Comparison of ENCODE assay signal across 18 cellular contexts in the genomic region with DNA sequence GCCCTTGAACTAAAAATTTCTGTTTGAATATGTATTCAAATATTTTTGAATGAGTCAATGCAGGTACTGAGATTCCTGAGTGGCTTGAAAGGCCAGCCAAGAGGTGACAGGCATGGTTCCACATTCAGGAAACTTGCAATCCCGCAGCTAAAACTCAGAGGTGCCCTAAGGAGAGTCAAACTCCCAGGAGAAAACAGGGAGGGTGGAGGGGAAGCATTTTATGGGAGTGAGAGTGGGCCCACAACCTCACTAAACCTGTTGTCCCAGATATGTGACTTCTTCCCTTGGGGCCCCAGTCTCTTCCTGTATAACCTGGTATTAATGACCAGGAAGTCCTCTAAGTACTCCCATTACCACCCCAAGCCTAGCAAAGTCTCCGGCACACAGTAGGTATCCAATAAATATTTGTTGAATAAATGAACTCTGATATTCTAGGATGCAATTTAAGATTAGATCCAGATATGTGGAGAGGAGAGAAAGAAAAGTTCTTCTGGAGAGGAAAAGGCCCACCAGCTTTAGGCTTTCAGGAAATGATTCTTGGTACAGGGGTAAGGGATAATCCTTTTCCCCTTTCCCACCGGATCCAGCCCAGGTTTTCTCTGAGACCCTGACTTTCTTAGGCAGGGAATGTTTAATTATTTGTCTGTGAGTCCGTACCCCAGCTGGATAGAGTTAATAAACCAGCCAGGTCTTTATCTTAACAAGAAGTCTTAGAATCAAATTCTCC.
DNase-seq lines count a peak whose midpoint lies in the region; ATAC-seq and TF ChIP-seq lines count a peak whose summit lies in the region.
"Had no signal": no experiment of that assay in that cellular context is flagged by ENCODE, and none has a peak within 500 bp of the region (broad histone marks: within the 10 kb centered on the region; RNA-seq: fewer than 3 reads in every experiment).

No MANE protein-coding gene starts in this region.

- H3K79me2 ChIP-seq in HCT116 (ENCODE audit: insufficient read depth, low read length), result no peaks in the 10 kb centered on the region

- BruUV-seq in A673 (replicated peaks; lab: Mats Ljungman, UMichigan) (no TSS peak), HCT116 (replicated peaks; lab: Mats Ljungman, UMichigan) (no TSS peak)

- H3K4me1 Mint-ChIP-seq in CD8-positive, alpha-beta T cell (ENCODE audit: low read depth), result no peaks in the 10 kb centered on the region
- no peaks in the 10 kb centered on the region for H3K4me1 Mint-ChIP-seq in CD8-positive, alpha-beta memory T cell
- H3K4me1 Mint-ChIP-seq: activated naive CD8-positive, alpha-beta T cell treated with anti-CD3 and anti-CD28 coated beads, Interleukin-2, amount 10 ng/mL, durations not matched to agents 7 days and 5 days had no signal

- intact Hi-C loops in A673 (cut with micrococcal nuclease; ENCODE audit: unreplicated experiment), result no loop called here
- intact Hi-C loops in HCT116 (cut with micrococcal nuclease), result no loop called here
- intact Hi-C loops in CD8-positive, alpha-beta T cell (cut with DNase I, micrococcal nuclease), result no loop called here

- H3K9me3 ChIP-seq in A673 (ENCODE audit: low read depth, low read length, poor library complexity, severe bottlenecking) (no peaks in the 10 kb centered on the region), HCT116 (ENCODE audit: control insufficient read depth in 1 of 2, insufficient read depth in 1 of 2, low read depth in 1 of 2, low read length in 2 of 2) (no peaks in the 10 kb centered on the region)
- H3K9me3 ChIP-seq in CD8-positive, alpha-beta T cell (ENCODE audit: low read length), result no peaks in the 10 kb centered on the region
- no peaks in the 10 kb centered on the region for H3K9me3 ChIP-seq in CD8-positive, alpha-beta memory T cell (ENCODE audit: low read length)
- H3K9me3 ChIP-seq: mucosa of descending colon, thyroid gland had no signal

- no peaks in the 10 kb centered on the region for H3K27me3 Mint-ChIP-seq in CD8-positive, alpha-beta T cell (ENCODE audit: low read depth)
- H3K27me3 Mint-ChIP-seq in CD8-positive, alpha-beta memory T cell, result peaks cover 0 to 1% of the 10 kb centered on the region in 2 donors
- H3K27me3 Mint-ChIP-seq: activated naive CD8-positive, alpha-beta T cell treated with anti-CD3 and anti-CD28 coated beads, Interleukin-2, amount 10 ng/mL, durations not matched to agents 7 days and 5 days had no signal

- CTCF ChIA-PET in A673 (lab: Charles Lee), result no interaction called here
- CTCF ChIA-PET in HCT116 (lab: Charles Lee), result no interaction called here
- CTCF ChIA-PET in CD8-positive, alpha-beta T cell (lab: Charles Lee), result interaction anchor here (0.6 kb wide), 1 partner anchor 43 kb away, joined by 3 read pairs; no protein-coding TSS in a partner anchor
- CTCF ChIA-PET in CD8-positive, alpha-beta memory T cell (lab: Charles Lee), result no interaction called here

- no peak overlapping the region for H3K9ac ChIP-seq in HCT116 (ENCODE audit: low read length)

- H3K4me3 Mint-ChIP-seq in CD8-positive, alpha-beta T cell, result no peak overlapping the region
- no peak overlapping the region for H3K4me3 Mint-ChIP-seq in CD8-positive, alpha-beta memory T cell
- H3K4me3 Mint-ChIP-seq: activated naive CD8-positive, alpha-beta T cell treated with anti-CD3 and anti-CD28 coated beads, Interleukin-2, amount 10 ng/mL, durations not matched to agents 7 days and 5 days had no signal

- H2AFZ ChIP-seq in HCT116 (ENCODE audit: low read depth, low read length, poor library complexity, severe bottlenecking), result peak overlapping the region; percentile 71

- peak; percentile 49; the same call in 1 of the 2 replicates for ATAC-seq in HCT116
- ATAC-seq in HG02970 (IDR thresholded peaks at IDR 0.05; ENCODE audit: low FRiP score, unreplicated experiment), result no peak
- no peak for ATAC-seq in HG03342 (IDR thresholded peaks at IDR 0.05; ENCODE audit: unreplicated experiment)
- no peak for ATAC-seq in CD8-positive, alpha-beta T cell
- ATAC-seq: mucosa of descending colon had no signal

- H3K27ac ChIP-seq in A673 (ENCODE audit: low read depth, low read length, poor library complexity, severe bottlenecking) (no peak overlapping the region), HCT116 (ENCODE audit: low read depth, low read length) (no peak overlapping the region)
- no peak overlapping the region for H3K27ac ChIP-seq in CD8-positive, alpha-beta T cell (ENCODE audit: low read depth, low read length)
- H3K27ac ChIP-seq in CD8-positive, alpha-beta memory T cell (ENCODE audit: low read depth, low read length), result no peak overlapping the region
- H3K27ac ChIP-seq: coronary artery, thyroid gland had no signal

- no peak overlapping the region for H3K27ac Mint-ChIP-seq in CD8-positive, alpha-beta T cell
- no peak overlapping the region for H3K27ac Mint-ChIP-seq in CD8-positive, alpha-beta memory T cell
- H3K27ac Mint-ChIP-seq: activated naive CD8-positive, alpha-beta T cell treated with anti-CD3 and anti-CD28 coated beads, Interleukin-2, amount 10 ng/mL, durations not matched to agents 7 days and 5 days had no signal

- RAD21 ChIA-PET in HCT116 (lab: Charles Lee; ENCODE audit: low non-redundant PET in 1 of 2, low total read pairs in 2 of 2, uncharacterized antibody in 2 of 2, unreplicated experiment in 2 of 2), result interaction anchor here in 1 of 2 experiments (0.6 kb wide), 1 partner anchor 237 kb away, joined by 3 read pairs; no protein-coding TSS in a partner anchor

- no peak for TF ChIP-seq POLR2A in HCT116 (IDR thresholded peaks at IDR 0.05; ENCODE audit: borderline replicate concordance, extremely low read depth, insufficient read depth, insufficient read length)

- H3K27me3 ChIP-seq in A673 (replicated peaks; ENCODE audit: insufficient read depth, low read depth, low read length, poor library complexity) (no peaks in the 10 kb centered on the region), HCT116 (ENCODE audit: insufficient read depth, low read length) (no peaks in the 10 kb centered on the region)
- no peaks in the 10 kb centered on the region for H3K27me3 ChIP-seq in CD8-positive, alpha-beta T cell (ENCODE audit: insufficient read depth, low read length)
- H3K27me3 ChIP-seq in CD8-positive, alpha-beta memory T cell (ENCODE audit: insufficient read depth, low read length, poor library complexity, severe bottlenecking), result no peaks in the 10 kb centered on the region
- H3K27me3 ChIP-seq: thyroid gland had no signal

- H3K4me3 ChIP-seq in A673 (ENCODE audit: low read depth, low read length, poor library complexity, severe bottlenecking) (no peak overlapping the region), HCT116 (replicated peaks in 1 of 2; ENCODE audit: low read depth in 1 of 2, low read length in 2 of 2) (no peak overlapping the region)
- H3K4me3 ChIP-seq in CD8-positive, alpha-beta T cell (ENCODE audit: low read depth, low read length), result no peak overlapping the region
- H3K4me3 ChIP-seq in CD8-positive, alpha-beta memory T cell (ENCODE audit: low read length), result no peak overlapping the region
- H3K4me3 ChIP-seq: coronary artery, mucosa of descending colon, thyroid gland had no signal

- TF ChIP-seq RAD21 in HCT116 (IDR thresholded peaks at IDR 0.05; ENCODE audit: low read depth), result no peak

- no peaks in the 10 kb centered on the region for H3K9me3 Mint-ChIP-seq in CD8-positive, alpha-beta T cell
- peaks cover 0 to 4% (median 0%) of the 10 kb centered on the region in 5 donors for H3K9me3 Mint-ChIP-seq in CD8-positive, alpha-beta memory T cell

- no peaks in the 10 kb centered on the region for H3K36me3 Mint-ChIP-seq in CD8-positive, alpha-beta T cell
- H3K36me3 Mint-ChIP-seq in CD8-positive, alpha-beta memory T cell, result no peaks in the 10 kb centered on the region
- H3K36me3 Mint-ChIP-seq: activated naive CD8-positive, alpha-beta T cell treated with anti-CD3 and anti-CD28 coated beads, Interleukin-2, amount 10 ng/mL, durations not matched to agents 7 days and 5 days had no signal

- DNase-seq in A673 (ENCODE audit: low spot score) (peak; percentile 22), HCT116 (ENCODE audit: low read depth, low spot score) (no peak), SW480 (ENCODE audit: low spot score) (peak; percentile 7), iPS-NIHi11 (ENCODE audit: low spot score) (peak; percentile 68)
- no peak for DNase-seq in CD8-positive, alpha-beta T cell
- DNase-seq in CD8-positive, alpha-beta memory T cell, result no peak
- DNase-seq: activated CD8-positive, alpha-beta memory T cell treated with anti-CD3 and anti-CD28 coated beads, Interleukin-2, amount 50 U/mL, for 48 hours; activated naive CD8-positive, alpha-beta T cell treated with anti-CD3 and anti-CD28 coated beads, Interleukin-2, amount 10 ng/mL, durations not matched to agents 7 days and 5 days; DMS79 treated with DMSO at 0.1 percent for 48 hours; Kasumi-1; mucosa of descending colon; NCI-H2081; OCI-M1; stimulated activated CD4-positive, alpha-beta T cell treated with anti-CD3 and anti-CD28 coated beads, Interleukin-15, amount 100 ng/mL, for 24 hours; thyroid gland had no signal

- H3K4me1 ChIP-seq in A673 (ENCODE audit: insufficient read depth, low read length, poor library complexity, severe bottlenecking) (no peaks in the 10 kb centered on the region), HCT116 (ENCODE audit: control insufficient read depth in 1 of 2, insufficient read depth in 2 of 2, low read length in 2 of 2) (peaks cover 0 to 7% of the 10 kb centered on the region in 2 experiments; a peak in 2 of 4 replicates)
- H3K4me1 ChIP-seq in CD8-positive, alpha-beta T cell (ENCODE audit: insufficient read depth, low read length), result no peaks in the 10 kb centered on the region
- H3K4me1 ChIP-seq in CD8-positive, alpha-beta memory T cell (ENCODE audit: insufficient read depth, low read length), result no peaks in the 10 kb centered on the region

- POLR2A ChIA-PET in A673 (lab: Charles Lee; ENCODE audit: low non-redundant PET), result no interaction called here
- POLR2A ChIA-PET in HCT116 (lab: Charles Lee), result no interaction called here
- POLR2A ChIA-PET in CD8-positive, alpha-beta T cell (lab: Charles Lee), result no interaction called here
- POLR2A ChIA-PET in CD8-positive, alpha-beta memory T cell (lab: Charles Lee), result no interaction called here

- no peaks in the 10 kb centered on the region for H4K20me1 ChIP-seq in HCT116 (ENCODE audit: insufficient read depth)

- H3K36me3 ChIP-seq in A673 (ENCODE audit: insufficient read depth, low read length, poor library complexity, severe bottlenecking) (no peaks in the 10 kb centered on the region), HCT116 (ENCODE audit: control insufficient read depth in 1 of 2, insufficient read depth in 2 of 2, low read length in 2 of 2) (no peaks in the 10 kb centered on the region)
- H3K36me3 ChIP-seq in CD8-positive, alpha-beta T cell (ENCODE audit: insufficient read depth, low read length), result no peaks in the 10 kb centered on the region
- H3K36me3 ChIP-seq in CD8-positive, alpha-beta memory T cell (ENCODE audit: insufficient read depth, low read length), result no peaks in the 10 kb centered on the region
- H3K36me3 ChIP-seq: thyroid gland had no signal

- H3K9me2 ChIP-seq in HCT116 (ENCODE audit: insufficient read depth), result no peaks in the 10 kb centered on the region

- TF ChIP-seq CTCF in A673 (conservative IDR thresholded peaks at IDR 0.05; ENCODE audit: low read depth, low read length) (no peak), HCT116 (IDR thresholded peaks at IDR 0.05 in 2 of 3, conservative IDR thresholded peaks at IDR 0.05 in 1 of 3; ENCODE audit: borderline replicate concordance in 1 of 3, insufficient read depth in 1 of 3, low read depth in 2 of 3, low read length in 2 of 3) (no peak)
- no peak for TF ChIP-seq CTCF in CD8-positive, alpha-beta T cell (IDR thresholded peaks at IDR 0.05)

- 0 out of 2 replicates have a peak overlapping the region, but pooled peaks have one; percentile 3 for H3K4me2 ChIP-seq in HCT116 (ENCODE audit: low read length)

Comparison
In these comparisons a context has a peak if more than half of its experiments do, and no peak if none do; other contexts are left out.
1. DNase-seq: peak in A673 (single experiment), SW480 (single experiment) and iPS-NIHi11 (single experiment); none in HCT116 (single experiment), CD8-positive, alpha-beta T cell (0 of 7) and CD8-positive, alpha-beta memory T cell (0 of 5).